In the genomic region with DNA sequence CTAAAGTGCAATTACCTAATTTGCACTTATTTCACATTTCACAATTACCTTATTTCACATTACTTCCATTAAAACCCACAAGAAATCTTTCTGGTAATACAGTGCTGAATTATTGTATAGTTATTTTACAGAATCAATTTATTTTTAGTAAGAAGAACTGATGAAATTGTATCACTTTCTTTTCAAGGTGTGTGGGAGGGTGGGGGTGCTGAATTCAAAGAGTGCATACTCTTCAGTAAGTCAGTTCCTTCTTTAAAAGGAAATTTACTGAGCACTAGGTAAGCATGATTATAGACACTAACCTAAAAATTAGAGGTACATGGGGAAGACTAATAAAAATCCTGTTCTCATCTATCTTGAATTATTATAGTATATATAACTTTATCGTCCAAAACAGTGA, we compare ENCODE assay signal across 23 cellular contexts.
"Had no signal": no experiment of that assay in that cellular context is flagged by ENCODE, and none has a peak within 500 bp of the region (broad histone marks: within the 10 kb centered on the region; RNA-seq: fewer than 3 reads in every experiment).

No MANE protein-coding gene starts in this region.

- DNase-seq: colonic mucosa; cortex of kidney; dermis blood vessel endothelial cell; dorsolateral prefrontal cortex; effector CD4-positive, alpha-beta T cell; effector CD8-positive, alpha-beta T cell; effector memory CD4-positive, alpha-beta T cell; effector memory CD8-positive, alpha-beta T cell; endodermal cell; erythroblast; esophagus squamous epithelium; foreskin fibroblast; foreskin keratinocyte; foreskin melanocyte; gastrocnemius medialis; glutamatergic neuron; heart left ventricle; heart right ventricle had no signal

- H3K9me3 ChIP-seq: colonic mucosa, gastrocnemius medialis had no signal

- H3K4me3 ChIP-seq: colonic mucosa, coronary artery, dorsolateral prefrontal cortex, esophagus muscularis mucosa, esophagus squamous epithelium, gastrocnemius medialis, gastroesophageal sphincter, heart left ventricle, heart right ventricle had no signal

- H3K27ac ChIP-seq: colonic mucosa, coronary artery, dorsolateral prefrontal cortex, epithelial cell of prostate, esophagus muscularis mucosa, esophagus squamous epithelium, foreskin keratinocyte, gastrocnemius medialis, gastroesophageal sphincter, heart left ventricle, heart right ventricle had no signal

- H3K27me3 ChIP-seq: colonic mucosa, dorsolateral prefrontal cortex, esophagus muscularis mucosa, esophagus squamous epithelium, foreskin keratinocyte, gastrocnemius medialis, gastroesophageal sphincter, heart left ventricle, heart right ventricle had no signal

- ATAC-seq: effector memory CD8-positive, alpha-beta T cell; esophagus mucosa; foreskin keratinocyte; gastrocnemius medialis; gastroesophageal sphincter; heart left ventricle; heart right ventricle had no signal

- H3K4me1 ChIP-seq: colonic mucosa, esophagus muscularis mucosa, esophagus squamous epithelium, foreskin keratinocyte, gastrocnemius medialis, gastroesophageal sphincter, heart left ventricle, heart right ventricle had no signal

- H3K36me3 ChIP-seq: colonic mucosa, esophagus muscularis mucosa, esophagus squamous epithelium, gastrocnemius medialis, gastroesophageal sphincter, heart left ventricle, heart right ventricle had no signal
